ENCODE assay signal across 12 cellular contexts in genomic region chr9:41108816-41109215, GRCh38. TPM values are rescaled to one million over a fixed set of nuclear protein-coding genes. Genes with fewer than 3 reads are reported as not detected.
"Had no signal": no experiment of that assay in that cellular context is flagged by ENCODE, and none has a peak within 500 bp of the region (broad histone marks: within the 10 kb centered on the region; RNA-seq: fewer than 3 reads in every experiment).

No MANE protein-coding gene starts in this region.

RNA-seq across cellular contexts. Expression of gene FOXD4L6, which starts 19.7 kb away (rescaled TPM):
- total RNA-seq: activated CD4-positive, alpha-beta memory T cell treated with anti-CD3 and anti-CD28 coated beads, Interleukin-2, amount 10 ng/mL, durations not matched to agents 7 days and 5 days; activated CD4-positive, alpha-beta T cell treated with anti-CD3 and anti-CD28 coated beads, Interleukin-2, amount 10 ng/mL, durations not matched to agents 7 days and 5 days; activated CD8-positive, alpha-beta memory T cell treated with anti-CD3 and anti-CD28 coated beads, Interleukin-2, amount 10 ng/mL, durations not matched to agents 7 days and 5 days; activated CD8-positive, alpha-beta T cell treated with anti-CD3 and anti-CD28 coated beads, Interleukin-2, amount 10 ng/mL, durations not matched to agents 7 days and 5 days; activated naive CD8-positive, alpha-beta T cell treated with anti-CD3 and anti-CD28 coated beads for 36 hours; aorta; body of pancreas; cardiac septum; T-helper 1 cell treated with Interleukin-12 subunit alpha and Interleukin-12 subunit beta and Interleukin-4 antibody, amounts not matched to agents 30 ng/mL and 1 ng/mL, for 36 hours; T-helper 17 cell; T-helper 2 cell treated with Interferon-gamma antibody and Interleukin-4, amounts not matched to agents 100 ng/mL and 5 ng/mL, for 36 hours; WTC11 had no signal
- polyA plus RNA-seq: aorta had no signal
